In genomic region chr15:78872972-78873795, GRCh38 we compare ENCODE assay signal across 8 cellular contexts. TPM values are rescaled to one million over a fixed set of nuclear protein-coding genes. Genes with fewer than 3 reads are reported as not detected.
A peak's percentile ranks its signal among the peaks of the same experiment; 100 is the strongest.
DNase-seq lines count a peak whose midpoint lies in the region; ATAC-seq, FAIRE-seq and TF ChIP-seq lines count a peak whose summit lies in the region.

No MANE protein-coding gene starts in this region.

- TF ChIP-seq CTCF in astrocyte (IDR thresholded peaks at IDR 0.05; ENCODE audit: insufficient read depth, low read depth, low read length) (peak; percentile 21), hepatocyte (IDR thresholded peaks at IDR 0.05; ENCODE audit: poor library complexity) (peak; percentile 46), retinal pigment epithelial cell (conservative IDR thresholded peaks at IDR 0.05; ENCODE audit: low read depth, low read length) (peak; percentile 57)

- peak overlapping the region; percentile 99 for H3K4me3 Mint-ChIP-seq in astrocyte (ENCODE audit: unreplicated experiment)

- DNase-seq in NCI-H1694 treated with DMSO at 0.1 percent for 48 hours (lab: John Stamatoyannopoulos, UW), result peak; percentile 72
- DNase-seq in T-helper 22 cell (ENCODE audit: low read depth), result peak; percentile 83
- peak; percentile 79 for DNase-seq in astrocyte (ENCODE audit: low read depth)
- peak; percentile 94 for DNase-seq in hepatocyte (ENCODE audit: low spot score)
- peak; percentile 71 for DNase-seq in retinal pigment epithelial cell (ENCODE audit: low read depth)

- H2AFZ ChIP-seq in astrocyte (ENCODE audit: low read depth, low read length), result peak overlapping the region; percentile 39
- H2AFZ ChIP-seq in hepatocyte, result peak overlapping the region; percentile 25

- H3K4me1 ChIP-seq in astrocyte (ENCODE audit: insufficient read depth, low read length) (peaks cover 28% of the 10 kb centered on the region), hepatocyte (ENCODE audit: insufficient read depth) (peaks cover 30% of the 10 kb centered on the region)

- no peaks in the 10 kb centered on the region for H3K27me3 ChIP-seq in astrocyte (ENCODE audit: insufficient read depth, low read length)
- H3K27me3 ChIP-seq in hepatocyte, result no peaks in the 10 kb centered on the region

- peak overlapping the region; percentile 100 for H3K27ac ChIP-seq in astrocyte (ENCODE audit: low read depth, low read length)
- H3K27ac ChIP-seq in hepatocyte, result peak overlapping the region; percentile 100

- H3K27me3 Mint-ChIP-seq in astrocyte (ENCODE audit: low read depth, unreplicated experiment), result no peaks in the 10 kb centered on the region

- H3K9me3 Mint-ChIP-seq in astrocyte (ENCODE audit: unreplicated experiment), result no peaks in the 10 kb centered on the region

- H3K9ac ChIP-seq in astrocyte (ENCODE audit: low read length), result peak overlapping the region; percentile 100

- peak overlapping the region; percentile 100 for H3K27ac Mint-ChIP-seq in astrocyte (ENCODE audit: unreplicated experiment)

- peak overlapping the region; percentile 84 for H3K4me2 ChIP-seq in astrocyte (ENCODE audit: low read length)
- H3K4me2 ChIP-seq in hepatocyte, result peak overlapping the region; percentile 91

- H3K36me3 ChIP-seq in astrocyte (ENCODE audit: insufficient read depth, low read length), result no peaks in the 10 kb centered on the region
- no peaks in the 10 kb centered on the region for H3K36me3 ChIP-seq in hepatocyte (replicated peaks; ENCODE audit: insufficient read depth, low read depth)

- H3K9me2 ChIP-seq in hepatocyte (replicated peaks; ENCODE audit: insufficient read depth), result no peaks in the 10 kb centered on the region

- peaks cover 15% of the 10 kb centered on the region for H3K4me1 Mint-ChIP-seq in astrocyte (ENCODE audit: low read depth, unreplicated experiment)

- peaks cover 54% of the 10 kb centered on the region for H3K79me2 ChIP-seq in astrocyte (ENCODE audit: insufficient read depth, low read length)
- peaks cover 53% of the 10 kb centered on the region for H3K79me2 ChIP-seq in hepatocyte

- 0% methylated on average over 40 of the region's 75 CpGs for WGBS in hepatocyte (ENCODE audit: low lambda C conversion rate, missing lambda C conversion rate)

- peaks cover 47% of the 10 kb centered on the region for H4K20me1 ChIP-seq in astrocyte (ENCODE audit: insufficient read depth, low read length)
- H4K20me1 ChIP-seq in hepatocyte (ENCODE audit: insufficient read depth, poor library complexity, severe bottlenecking), result peaks cover 47% of the 10 kb centered on the region

- H3K36me3 Mint-ChIP-seq in astrocyte (ENCODE audit: low read depth, unreplicated experiment), result peaks cover 3% of the 10 kb centered on the region

- no peak for FAIRE-seq in astrocyte (lab: Jason Lieb, UNC)

- H3K4me3 ChIP-seq in astrocyte (ENCODE audit: insufficient read depth, low read depth, low read length) (peak overlapping the region; percentile 95), hepatocyte (peak overlapping the region; percentile 100), retinal pigment epithelial cell (ENCODE audit: low read length) (peak overlapping the region; percentile 99)

- H3K9me3 ChIP-seq in astrocyte (ENCODE audit: insufficient read depth, low read depth, low read length), result no peaks in the 10 kb centered on the region
- no peaks in the 10 kb centered on the region for H3K9me3 ChIP-seq in hepatocyte (ENCODE audit: low read depth)

- ATAC-seq in GM18498 (IDR thresholded peaks at IDR 0.05; ENCODE audit: unreplicated experiment) (peak; percentile 72), HG02885 (IDR thresholded peaks at IDR 0.05; ENCODE audit: poor library complexity, unreplicated experiment) (peak; percentile 76), GM18858 (IDR thresholded peaks at IDR 0.05; ENCODE audit: unreplicated experiment) (no peak)

RNA-seq across cellular contexts. Expression of gene MORF4L1, which starts 0.5 kb away (rescaled TPM):
- 398 and 411 TPM in 2 replicates for total RNA-seq in astrocyte
- 381 and 436 TPM in 2 replicates for total RNA-seq in hepatocyte
- 340 and 358 TPM in 2 replicates for polyA plus RNA-seq in hepatocyte
